In genomic region chr7:978049-978346, GRCh38 we compare ENCODE assay signal across 1 cellular context.
A peak's percentile ranks its signal among the peaks of the same experiment; 100 is the strongest.
TF ChIP-seq lines count a peak whose summit lies in the region.

No MANE protein-coding gene starts in this region.

TF ChIP-seq in HEK293, 187 proteins besides CTCF, POLR2A, EP300 and RAD21:
- TF ChIP-seq REST (tag by site-specific recombination; IDR thresholded peaks at IDR 0.05) (no peak), ZBTB20 (tag by site-specific recombination; IDR thresholded peaks at IDR 0.05) (0 out of 2 replicates have a peak, but pooled peaks have one; percentile 6)
